ENCODE assay signal across 24 cellular contexts in genomic region chrX:101764538-101764937, GRCh38.
DNase-seq lines count a peak whose midpoint lies in the region; TF ChIP-seq lines count a peak whose summit lies in the region.
"Had no signal": no experiment of that assay in that cellular context is flagged by ENCODE, and none has a peak within 500 bp of the region (broad histone marks: within the 10 kb centered on the region; RNA-seq: fewer than 3 reads in every experiment).

No MANE protein-coding gene starts in this region.

- no peak overlapping the region for H3K23ac ChIP-seq in mesendoderm (ENCODE audit: low read length)

- H3K4me3 ChIP-seq in mesendoderm (ENCODE audit: low read length) (no peak overlapping the region), hepatocyte (no peak overlapping the region)
- H3K4me3 ChIP-seq: BLaER1, body of pancreas, esophagus muscularis mucosa, lung, skin epidermis, suprapubic skin had no signal

- no peaks in the 10 kb centered on the region for H4K20me1 ChIP-seq in hepatocyte (ENCODE audit: insufficient read depth, poor library complexity, severe bottlenecking)
- H4K20me1 ChIP-seq: BLaER1 had no signal

- no peak overlapping the region for H3K9ac ChIP-seq in mesendoderm (ENCODE audit: low read length)
- H3K9ac ChIP-seq: BLaER1 had no signal

- H4K5ac ChIP-seq in mesendoderm (ENCODE audit: low read length), result no peak overlapping the region

- DNase-seq in COLO829 (ENCODE audit: low spot score) (peak; percentile 44), H4 (ENCODE audit: low spot score) (peak; percentile 18), astrocyte of the hippocampus (ENCODE audit: low read depth, low spot score) (peak; percentile 7), mesendoderm (peak; percentile 14), CD1c-positive myeloid dendritic cell (ENCODE audit: extremely low spot score) (no peak), hepatocyte (ENCODE audit: low spot score) (no peak), NCI-H526 treated with DMSO at 0.1 percent for 48 hours (lab: John Stamatoyannopoulos, UW) (no peak)
- no peak for DNase-seq in stimulated activated CD4-positive, alpha-beta T cell treated with anti-CD3 and anti-CD28 coated beads, Interleukin-12 subunit alpha, Interleukin-12 subunit beta, amount 100 ng/mL, for 4 hours
- DNase-seq: activated CD4-positive, alpha-beta memory T cell treated with anti-CD3 and anti-CD28 coated beads for 36 hours; activated CD4-positive, CD25-positive, alpha-beta regulatory T cell; body of pancreas; Caco-2; hippocampal formation; IMR-90; NCI-H2081 treated with DMSO at 0.1 percent for 48 hours; stimulated activated CD4-positive, alpha-beta T cell treated with anti-CD3 and anti-CD28 coated beads, Interleukin-2, amount 100 ng/mL, for 48 hours; stimulated activated naive B cell treated with anti-CD40 and anti-IgM and Interleukin-4, amounts not matched to agents 10 μg/mL and 1 μg/mL and 100 μg/mL, for 72 hours; T-helper 9 cell had no signal

- no peak overlapping the region for H3K18ac ChIP-seq in mesendoderm (ENCODE audit: low read length)

- H3K27ac ChIP-seq in mesendoderm (ENCODE audit: low read depth, low read length) (no peak overlapping the region), hepatocyte (no peak overlapping the region)
- H3K27ac ChIP-seq: BLaER1, body of pancreas, esophagus muscularis mucosa, neutrophil, skin epidermis, suprapubic skin had no signal

- H3K36me3 ChIP-seq in mesendoderm (ENCODE audit: control insufficient read depth, insufficient read depth, low read length) (no peaks in the 10 kb centered on the region), hepatocyte (replicated peaks; ENCODE audit: insufficient read depth, low read depth) (no peaks in the 10 kb centered on the region)
- H3K36me3 ChIP-seq: BLaER1, esophagus muscularis mucosa, neutrophil, suprapubic skin had no signal

- H3K9me3 ChIP-seq in hepatocyte (ENCODE audit: low read depth), result no peaks in the 10 kb centered on the region
- H3K9me3 ChIP-seq: BLaER1, body of pancreas, Caco-2, esophagus muscularis mucosa, neutrophil, suprapubic skin had no signal

- no peak overlapping the region for H2BK120ac ChIP-seq in mesendoderm (ENCODE audit: low read depth, low read length)

- no peak overlapping the region for H3K4ac ChIP-seq in mesendoderm (ENCODE audit: low read depth, low read length)

- H3K56ac ChIP-seq in mesendoderm (ENCODE audit: low read length), result no peak overlapping the region

- H3K4me1 ChIP-seq in mesendoderm (ENCODE audit: control insufficient read depth, low read depth, low read length) (no peaks in the 10 kb centered on the region), hepatocyte (ENCODE audit: insufficient read depth) (no peaks in the 10 kb centered on the region)
- H3K4me1 ChIP-seq: BLaER1, body of pancreas, Caco-2, esophagus muscularis mucosa, suprapubic skin had no signal

- H2BK15ac ChIP-seq in mesendoderm (replicated peaks; ENCODE audit: low read depth), result no peak overlapping the region

- no peak for TF ChIP-seq CTCF in hepatocyte (IDR thresholded peaks at IDR 0.05; ENCODE audit: poor library complexity)

- H4K8ac ChIP-seq in mesendoderm (ENCODE audit: low read depth, low read length), result no peak overlapping the region

- H3K4me2 ChIP-seq in mesendoderm (ENCODE audit: low read length), result no peak overlapping the region
- H3K4me2 ChIP-seq in hepatocyte, result no peak overlapping the region
- H3K4me2 ChIP-seq: BLaER1 had no signal

- H3K79me1 ChIP-seq in mesendoderm (ENCODE audit: low read length), result no peaks in the 10 kb centered on the region

- H3K79me2 ChIP-seq in mesendoderm (ENCODE audit: control insufficient read depth, insufficient read depth, low read length) (no peaks in the 10 kb centered on the region), hepatocyte (no peaks in the 10 kb centered on the region)

- no peak overlapping the region for H2BK5ac ChIP-seq in mesendoderm (ENCODE audit: low read length)

- H2AK5ac ChIP-seq in mesendoderm (ENCODE audit: low read length), result no peak overlapping the region

- no peaks in the 10 kb centered on the region for H3K27me3 ChIP-seq in mesendoderm (ENCODE audit: insufficient read depth, low read length, poor library complexity)
- no peaks in the 10 kb centered on the region for H3K27me3 ChIP-seq in hepatocyte
- H3K27me3 ChIP-seq: BLaER1, body of pancreas, esophagus muscularis mucosa, neutrophil, suprapubic skin had no signal

- no peaks in the 10 kb centered on the region for H3K9me2 ChIP-seq in hepatocyte (replicated peaks; ENCODE audit: insufficient read depth)

- H2AFZ ChIP-seq in hepatocyte, result no peak overlapping the region

- no CpG with 5 or more reads among the region's 4 CpGs for WGBS in mesendoderm (ENCODE audit: extremely low coverage, insufficient coverage, low lambda C conversion rate)
- 67% methylated on average over 4 of the region's 4 CpGs for WGBS in hepatocyte (ENCODE audit: low lambda C conversion rate, missing lambda C conversion rate)

Comparison
In these comparisons a context has a peak if more than half of its experiments do, and no peak if none do; other contexts are left out.
1. DNase-seq: peak in COLO829 (single experiment), H4 (single experiment), astrocyte of the hippocampus (single experiment) and mesendoderm (single experiment); none in CD1c-positive myeloid dendritic cell (single experiment), stimulated activated CD4-positive, alpha-beta T cell treated with anti-CD3 and anti-CD28 coated beads, Interleukin-12 subunit alpha, Interleukin-12 subunit beta, amount 100 ng/mL, for 4 hours (single experiment), hepatocyte (single experiment) and NCI-H526 treated with DMSO at 0.1 percent for 48 hours (single experiment).